Comparison of ENCODE assay signal across 10 cellular contexts in genomic region chr21:14875704-14876364, GRCh38.
DNase-seq lines count a peak whose midpoint lies in the region; ATAC-seq lines count a peak whose summit lies in the region.
"Had no signal": no experiment of that assay in that cellular context is flagged by ENCODE, and none has a peak within 500 bp of the region (broad histone marks: within the 10 kb centered on the region; RNA-seq: fewer than 3 reads in every experiment).

No MANE protein-coding gene starts in this region.

- 79 to 100% methylated on average over 3 to 4 of the region's 7 CpGs for whole genome bisulfite sequencing in mesodermal cell (ENCODE audit: insufficient coverage in 2 of 2), 2 experiments

- H3K4me1 Mint-ChIP-seq in activated CD4-positive, alpha-beta T cell treated with anti-CD3 and anti-CD28 coated beads, Interleukin-2, amount 10 ng/mL, durations not matched to agents 24 days and 14 days = peaks cover 2% of the 10 kb centered on the region

- no peaks in the 10 kb centered on the region for H3K36me3 ChIP-seq in mesodermal cell (ENCODE audit: control insufficient read depth, insufficient read depth, low read length)

- H3K27ac ChIP-seq in mesodermal cell (ENCODE audit: low read depth, low read length, severe bottlenecking) = peak overlapping the region; percentile 16
- H3K27ac ChIP-seq: skin epidermis had no signal

- DNase-seq in NCI-H2029 (lab: John Stamatoyannopoulos, UW) = no peak
- DNase-seq in AG08395 (ENCODE audit: low spot score) = no peak
- DNase-seq in activated CD4-positive, alpha-beta T cell treated with anti-CD3 and anti-CD28 coated beads, Interleukin-2, amount 10 ng/mL, durations not matched to agents 24 days and 14 days = no peak
- no peak for DNase-seq in activated CD8-positive, alpha-beta memory T cell treated with anti-CD3 and anti-CD28 coated beads, Interleukin-2, amount 50 U/mL, for 4 hours
- DNase-seq: NCI-H1105 treated with DMSO at 0.1 percent for 48 hours had no signal

- H3K4me3 Mint-ChIP-seq in activated CD4-positive, alpha-beta T cell treated with anti-CD3 and anti-CD28 coated beads, Interleukin-2, amount 10 ng/mL, durations not matched to agents 24 days and 14 days = no peak overlapping the region

- no peaks in the 10 kb centered on the region for H3K36me3 Mint-ChIP-seq in activated CD4-positive, alpha-beta T cell treated with anti-CD3 and anti-CD28 coated beads, Interleukin-2, amount 10 ng/mL, durations not matched to agents 24 days and 14 days (ENCODE audit: low read depth)

- no peaks in the 10 kb centered on the region for H3K9me3 Mint-ChIP-seq in activated CD4-positive, alpha-beta T cell treated with anti-CD3 and anti-CD28 coated beads, Interleukin-2, amount 10 ng/mL, durations not matched to agents 24 days and 14 days

- H3K4me3 ChIP-seq in mesodermal cell (ENCODE audit: extremely low read depth, insufficient read depth, low read length, poor library complexity, severe bottlenecking) = no peak overlapping the region
- H3K4me3 ChIP-seq: skin epidermis had no signal

- no peaks in the 10 kb centered on the region for H3K9me3 ChIP-seq in mesodermal cell (ENCODE audit: control insufficient read depth, low read length)

- ATAC-seq in GM18519 (IDR thresholded peaks at IDR 0.05; ENCODE audit: low FRiP score, unreplicated experiment) (peak; percentile 60), GM21786 (IDR thresholded peaks at IDR 0.05; ENCODE audit: unreplicated experiment) (peak; percentile 63), HG03558 (IDR thresholded peaks at IDR 0.05; ENCODE audit: extremely low read depth, unreplicated experiment) (peak; percentile 57)

- intact Hi-C loops in activated CD4-positive, alpha-beta T cell treated with anti-CD3 and anti-CD28 coated beads, Interleukin-2, amount 10 ng/mL, durations not matched to agents 24 days and 14 days (cut with micrococcal nuclease) = no loop called here

- peaks cover 14% of the 10 kb centered on the region for H3K4me1 ChIP-seq in mesodermal cell (ENCODE audit: control insufficient read depth, insufficient read depth, low read length, poor library complexity, severe bottlenecking)

- H3K27ac Mint-ChIP-seq in activated CD4-positive, alpha-beta T cell treated with anti-CD3 and anti-CD28 coated beads, Interleukin-2, amount 10 ng/mL, durations not matched to agents 24 days and 14 days = no peak overlapping the region

- H3K27me3 Mint-ChIP-seq in activated CD4-positive, alpha-beta T cell treated with anti-CD3 and anti-CD28 coated beads, Interleukin-2, amount 10 ng/mL, durations not matched to agents 24 days and 14 days = peaks cover 2% of the 10 kb centered on the region
